ENCODE assay signal across 8 cellular contexts in the genomic region with DNA sequence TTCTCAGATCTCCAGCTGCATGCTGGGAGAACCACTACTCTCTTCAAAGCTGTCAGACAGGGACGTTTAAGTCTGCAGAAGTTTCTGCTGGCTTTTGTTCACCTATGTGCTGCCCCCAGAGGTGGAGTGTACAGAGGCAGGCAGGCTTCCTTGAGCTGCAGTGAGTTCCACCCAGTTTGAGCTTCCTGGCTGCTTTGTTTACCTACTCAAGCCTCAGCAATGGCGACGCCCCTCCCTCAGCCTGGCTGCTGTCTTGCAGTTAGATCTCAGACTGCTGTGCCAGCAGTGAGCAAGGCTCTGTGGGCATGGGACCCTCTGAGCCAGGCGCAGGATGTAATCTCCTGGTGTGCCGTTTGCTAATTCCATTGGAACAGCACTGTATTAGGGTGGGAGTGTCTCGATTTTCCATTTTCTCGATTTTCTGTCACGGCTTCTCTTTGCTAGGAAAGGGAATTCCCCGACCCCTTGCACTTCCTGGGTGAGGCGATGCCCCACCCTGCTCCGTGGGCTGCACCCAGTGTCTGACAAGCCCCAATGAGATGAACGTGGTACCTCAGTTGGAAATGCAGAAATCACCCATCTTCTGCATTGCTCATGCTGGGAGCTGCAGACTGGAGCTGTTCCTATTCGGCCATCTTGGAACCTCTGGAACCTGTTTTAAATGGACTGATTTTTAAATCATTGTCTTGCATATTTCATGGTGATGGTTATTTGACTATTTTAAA.
DNase-seq lines count a peak whose midpoint lies in the region; ATAC-seq and TF ChIP-seq lines count a peak whose summit lies in the region.
"Not testable (repeated sequence)": the region's sequence is repeated elsewhere in the genome, so short reads cannot be mapped to it uniquely, and the experiment has no call there.

No MANE protein-coding gene starts in this region.

- H3F3A ChIP-seq in DOHH2 (ENCODE audit: control insufficient read depth, insufficient read depth): not testable (repeated sequence)

- H3K36me3 Mint-ChIP-seq in T-cell; activated naive CD4-positive, alpha-beta T cell treated with anti-CD3 and anti-CD28 coated beads, Interleukin-2, amount 10 ng/mL, durations not matched to agents 7 days and 5 days; osteocyte (ENCODE audit: unreplicated experiment): not testable (repeated sequence)

- not testable (repeated sequence) for H3K27me3 ChIP-seq in A673 (replicated peaks; ENCODE audit: insufficient read depth, low read depth, low read length, poor library complexity); DOHH2 (ENCODE audit: control insufficient read depth, low read length); NT2/D1 (ENCODE audit: insufficient read depth, insufficient read length)

- not testable (repeated sequence) for H3K27ac ChIP-seq in A673 (ENCODE audit: low read depth, low read length, poor library complexity, severe bottlenecking); DOHH2 (ENCODE audit: low read depth, low read length)

- peak overlapping the region in 1 of 2 donors; percentile 48 for H3K27ac Mint-ChIP-seq in T-cell
- H3K27ac Mint-ChIP-seq in activated naive CD4-positive, alpha-beta T cell treated with anti-CD3 and anti-CD28 coated beads, Interleukin-2, amount 10 ng/mL, durations not matched to agents 7 days and 5 days; osteocyte (ENCODE audit: unreplicated experiment): not testable (repeated sequence)

- not testable (repeated sequence) for H3K9me3 ChIP-seq in A673 (ENCODE audit: low read depth, low read length, poor library complexity, severe bottlenecking); DOHH2 (ENCODE audit: control insufficient read depth, insufficient read depth, low read length); NT2/D1 (ENCODE audit: insufficient read depth, low read length)

- H3K4me2 ChIP-seq in DOHH2 (ENCODE audit: low read length): not testable (repeated sequence)

- CTCF ChIA-PET in A673 (lab: Charles Lee); T-cell (lab: Charles Lee); activated naive CD4-positive, alpha-beta T cell treated with anti-CD3 and anti-CD28 coated beads, Interleukin-2, amount 10 ng/mL, durations not matched to agents 7 days and 5 days (lab: Charles Lee): not testable (repeated sequence)

- intact Hi-C loops in A673 (cut with micrococcal nuclease; ENCODE audit: unreplicated experiment): not testable (repeated sequence)

- DNase-seq in A673 (ENCODE audit: low spot score) (peak; percentile 18), HuH-7 (ENCODE audit: low spot score) (peak; percentile 6), NCI-H187 treated with DMSO at 0.1 percent for 48 hours (lab: John Stamatoyannopoulos, UW) (peak; percentile 36), NT2/D1 (ENCODE audit: low read depth, low spot score) (peak; percentile 47), T-cell (peak in 23 of 34 experiments; percentile 1 to 51 (median 12))
- peak; percentile 21 for DNase-seq in activated naive CD4-positive, alpha-beta T cell treated with anti-CD3 and anti-CD28 coated beads, Interleukin-2, amount 10 ng/mL, durations not matched to agents 7 days and 5 days
- not testable (repeated sequence) for DNase-seq in osteocyte (ENCODE audit: extremely low spot score, unreplicated experiment)

- not testable (repeated sequence) for BruUV-seq in A673 (replicated peaks; lab: Mats Ljungman, UMichigan)

- not testable (repeated sequence) for H4K20me1 ChIP-seq in DOHH2 (ENCODE audit: control insufficient read depth, insufficient read depth, low read depth, low read length)

- not testable (repeated sequence) for H3K36me3 ChIP-seq in A673 (ENCODE audit: insufficient read depth, low read length, poor library complexity, severe bottlenecking); NT2/D1 (ENCODE audit: insufficient read depth, insufficient read length, low read length)
- peaks cover 24% of the 10 kb centered on the region for H3K36me3 ChIP-seq in DOHH2 (ENCODE audit: control insufficient read depth, low read length)

- not testable (repeated sequence) for H3K27me3 Mint-ChIP-seq in T-cell; activated naive CD4-positive, alpha-beta T cell treated with anti-CD3 and anti-CD28 coated beads, Interleukin-2, amount 10 ng/mL, durations not matched to agents 7 days and 5 days; osteocyte (ENCODE audit: unreplicated experiment)

- H3K4me1 Mint-ChIP-seq in T-cell; activated naive CD4-positive, alpha-beta T cell treated with anti-CD3 and anti-CD28 coated beads, Interleukin-2, amount 10 ng/mL, durations not matched to agents 7 days and 5 days: not testable (repeated sequence)
- H3K4me1 Mint-ChIP-seq in osteocyte (ENCODE audit: unreplicated experiment): peaks cover 24% of the 10 kb centered on the region

- ATAC-seq in T-cell (replicated peaks in 1 of 4): peak; percentile 40 to 88 (median 52)

- H3K9ac ChIP-seq in NT2/D1 (ENCODE audit: insufficient read length, low read depth): not testable (repeated sequence)

- not testable (repeated sequence) for H3K9me3 Mint-ChIP-seq in T-cell; activated naive CD4-positive, alpha-beta T cell treated with anti-CD3 and anti-CD28 coated beads, Interleukin-2, amount 10 ng/mL, durations not matched to agents 7 days and 5 days; osteocyte (ENCODE audit: unreplicated experiment)

- not testable (repeated sequence) for H3K4me1 ChIP-seq in A673 (ENCODE audit: insufficient read depth, low read length, poor library complexity, severe bottlenecking); DOHH2 (ENCODE audit: control insufficient read depth, low read length); NT2/D1 (ENCODE audit: insufficient read depth, insufficient read length)

- not testable (repeated sequence) for H3K4me3 ChIP-seq in A673 (ENCODE audit: low read depth, low read length, poor library complexity, severe bottlenecking); DOHH2 (ENCODE audit: low read length); NT2/D1 (ENCODE audit: insufficient read length, low read depth)

- H3K9me2 ChIP-seq in DOHH2 (replicated peaks; ENCODE audit: control insufficient read depth, low read length): not testable (repeated sequence)

- H3K4me3 Mint-ChIP-seq in T-cell: peak overlapping the region; percentile 17 to 58 (median 17)
- H3K4me3 Mint-ChIP-seq in activated naive CD4-positive, alpha-beta T cell treated with anti-CD3 and anti-CD28 coated beads, Interleukin-2, amount 10 ng/mL, durations not matched to agents 7 days and 5 days; osteocyte (ENCODE audit: unreplicated experiment): not testable (repeated sequence)

- TF ChIP-seq CTCF in A673 (conservative IDR thresholded peaks at IDR 0.05; ENCODE audit: low read depth, low read length): 0 out of 2 replicates have a peak, but pooled peaks have one; percentile 17
- peak; percentile 23 for TF ChIP-seq CTCF in DOHH2 (IDR thresholded peaks at IDR 0.05; ENCODE audit: low read depth, low read length, poor library complexity, severe bottlenecking)
- TF ChIP-seq CTCF in osteocyte (IDR thresholded peaks at IDR 0.05): peak; percentile 13

- POLR2A ChIA-PET in A673 (lab: Charles Lee; ENCODE audit: low non-redundant PET); T-cell (lab: Charles Lee): not testable (repeated sequence)

- H3K79me2 ChIP-seq in DOHH2 (ENCODE audit: control insufficient read depth, low read length): not testable (repeated sequence)
